8 cellular contexts compared by ENCODE assay signal in the genomic region with DNA sequence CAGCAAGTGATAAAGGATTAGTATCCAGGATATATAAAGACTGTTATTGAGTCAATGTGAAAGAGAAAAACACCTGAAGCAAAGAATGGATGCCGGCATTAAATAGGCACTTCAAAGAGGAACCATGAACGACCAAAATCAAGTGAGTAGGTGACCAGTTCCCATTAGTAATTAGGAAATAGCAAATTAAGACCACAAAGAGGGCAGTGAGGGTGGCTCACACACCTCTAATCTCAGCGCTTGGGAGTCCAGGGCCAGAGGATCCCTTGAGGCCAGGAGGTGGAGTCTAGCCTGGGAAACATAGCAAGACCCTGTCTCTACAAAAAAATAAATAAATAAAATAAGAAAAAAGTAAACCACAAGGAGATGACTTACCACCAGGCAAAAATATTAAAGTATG. TPM values are rescaled to one million over a fixed set of nuclear protein-coding genes. Genes with fewer than 3 reads are reported as not detected.
DNase-seq lines count a peak whose midpoint lies in the region; ATAC-seq and TF ChIP-seq lines count a peak whose summit lies in the region.

No MANE protein-coding gene starts in this region.

- H3K9ac ChIP-seq in Loucy (ENCODE audit: low read depth, low read length, poor library complexity, severe bottlenecking), result peak overlapping the region; percentile 96

- H3K4me2 ChIP-seq in DOHH2 (ENCODE audit: low read length) (peak overlapping the region; percentile 87), Loucy (ENCODE audit: low read depth, low read length, poor library complexity, severe bottlenecking) (peak overlapping the region; percentile 89)

- no peaks in the 10 kb centered on the region for H3K9me2 ChIP-seq in DOHH2 (replicated peaks; ENCODE audit: control insufficient read depth, low read length)
- no peaks in the 10 kb centered on the region for H3K9me2 ChIP-seq in Loucy (replicated peaks; ENCODE audit: low read depth, low read length)

- H2AFZ ChIP-seq in Loucy (ENCODE audit: low read length), result peak overlapping the region; percentile 91

- no peaks in the 10 kb centered on the region for H3K9me3 Mint-ChIP-seq in effector memory CD8-positive, alpha-beta T cell

- peaks cover 14 to 15% of the 10 kb centered on the region in 2 donors for H3K4me1 Mint-ChIP-seq in effector memory CD8-positive, alpha-beta T cell (ENCODE audit: low read depth in 2 of 2)

- H3K4me1 ChIP-seq in DOHH2 (ENCODE audit: control insufficient read depth, low read length) (peaks cover 24% of the 10 kb centered on the region), Loucy (ENCODE audit: insufficient read depth, low read length, poor library complexity, severe bottlenecking) (peaks cover 19% of the 10 kb centered on the region), prostate gland (replicated peaks) (no peaks in the 10 kb centered on the region)

- no peak for DNase-seq in effector memory CD8-positive, alpha-beta T cell
- DNase-seq in prostate gland (ENCODE audit: low spot score), result no peak
- no peak for DNase-seq in NCI-H774 (lab: John Stamatoyannopoulos, UW)

- H3K79me2 ChIP-seq in DOHH2 (ENCODE audit: control insufficient read depth, low read length), result no peaks in the 10 kb centered on the region
- H3K79me2 ChIP-seq in Loucy (ENCODE audit: insufficient read depth, low read length), result no peaks in the 10 kb centered on the region; the same call in 1 of the 2 replicates

- WGBS in prostate gland, result 53% methylated on average over 3 of the region's 3 CpGs

- ATAC-seq in effector memory CD8-positive, alpha-beta T cell (replicated peaks), result no peak
- ATAC-seq in HG03097 (IDR thresholded peaks at IDR 0.05; ENCODE audit: low FRiP score, unreplicated experiment), result no peak
- no peak for ATAC-seq in HG03139 (IDR thresholded peaks at IDR 0.05; ENCODE audit: unreplicated experiment)
- no peak for ATAC-seq in GM21717 (IDR thresholded peaks at IDR 0.05; ENCODE audit: unreplicated experiment)

- H3K36me3 ChIP-seq in DOHH2 (ENCODE audit: control insufficient read depth, low read length), result no peaks in the 10 kb centered on the region
- no peaks in the 10 kb centered on the region for H3K36me3 ChIP-seq in Loucy (ENCODE audit: insufficient read depth, low read length)
- no peaks in the 10 kb centered on the region for H3K36me3 ChIP-seq in prostate gland

- TF ChIP-seq CTCF in DOHH2 (IDR thresholded peaks at IDR 0.05; ENCODE audit: low read depth, low read length, poor library complexity, severe bottlenecking) (no peak), Loucy (conservative IDR thresholded peaks at IDR 0.05; ENCODE audit: low read length) (no peak), prostate gland (IDR thresholded peaks at IDR 0.05) (no peak)

- peaks cover 24% of the 10 kb centered on the region for H3K27me3 ChIP-seq in DOHH2 (ENCODE audit: control insufficient read depth, low read length)
- H3K27me3 ChIP-seq in Loucy (ENCODE audit: insufficient read depth, low read length, poor library complexity, severe bottlenecking), result no peaks in the 10 kb centered on the region
- no peaks in the 10 kb centered on the region for H3K27me3 ChIP-seq in prostate gland (replicated peaks; ENCODE audit: insufficient read depth)

- TF ChIP-seq POLR2A in prostate gland (IDR thresholded peaks at IDR 0.05), result no peak

- H3K27ac ChIP-seq in DOHH2 (ENCODE audit: low read depth, low read length), result no peak overlapping the region
- peak overlapping the region; percentile 83 to 84 for H3K27ac ChIP-seq in prostate gland

- H3K4me3 Mint-ChIP-seq in effector memory CD8-positive, alpha-beta T cell, result peak overlapping the region; percentile 60 to 89

- H3K27me3 Mint-ChIP-seq in effector memory CD8-positive, alpha-beta T cell, result peaks cover 0 to 9% of the 10 kb centered on the region in 2 donors

- H3K4me3 ChIP-seq in DOHH2 (ENCODE audit: low read length), result peak overlapping the region; percentile 77
- H3K4me3 ChIP-seq in Loucy (ENCODE audit: low read length, poor library complexity, severe bottlenecking), result peak overlapping the region; percentile 92
- H3K4me3 ChIP-seq in prostate gland, result peak overlapping the region; percentile 52 to 61

- H3K9me3 ChIP-seq in DOHH2 (ENCODE audit: control insufficient read depth, insufficient read depth, low read length) (no peaks in the 10 kb centered on the region), Loucy (ENCODE audit: insufficient read depth, low read depth, low read length) (no peaks in the 10 kb centered on the region), prostate gland (no peaks in the 10 kb centered on the region)

- H4K20me1 ChIP-seq in DOHH2 (ENCODE audit: control insufficient read depth, insufficient read depth, low read depth, low read length), result no peaks in the 10 kb centered on the region
- no peaks in the 10 kb centered on the region for H4K20me1 ChIP-seq in Loucy (ENCODE audit: insufficient read depth, low read length, poor library complexity, severe bottlenecking)

- H3K36me3 Mint-ChIP-seq in effector memory CD8-positive, alpha-beta T cell (ENCODE audit: insufficient read depth), result peaks cover 3% of the 10 kb centered on the region

- intact Hi-C loops in prostate gland (cut with DNase I), result no loop called here

- H3K27ac Mint-ChIP-seq in effector memory CD8-positive, alpha-beta T cell, result peak overlapping the region in 1 of 2 donors; percentile 56

- no peaks in the 10 kb centered on the region for H3F3A ChIP-seq in DOHH2 (ENCODE audit: control insufficient read depth, insufficient read depth)
- H3F3A ChIP-seq in Loucy (ENCODE audit: low read depth), result no peaks in the 10 kb centered on the region

RNA-seq across cellular contexts. Expression of gene ANTXRL, which starts 1.5 kb away (rescaled TPM):
- 1 to 10 TPM in 1 of 2 donors, not detected in 1; 3.4 TPM for total RNA-seq in prostate gland
